Comparison of ENCODE assay signal across 17 cellular contexts in genomic region chr4:158006973-158007372, GRCh38.
DNase-seq lines count a peak whose midpoint lies in the region; ATAC-seq, FAIRE-seq and TF ChIP-seq lines count a peak whose summit lies in the region.
"Had no signal": no experiment of that assay in that cellular context is flagged by ENCODE, and none has a peak within 500 bp of the region (broad histone marks: within the 10 kb centered on the region; RNA-seq: fewer than 3 reads in every experiment).

No MANE protein-coding gene starts in this region.

- no peaks in the 10 kb centered on the region for H3K9me3 ChIP-seq in A673 (ENCODE audit: low read depth, low read length, poor library complexity, severe bottlenecking)
- H3K9me3 ChIP-seq in naive thymus-derived CD4-positive, alpha-beta T cell (ENCODE audit: control insufficient read depth in 2 of 3, low read length in 3 of 3): no peaks in the 10 kb centered on the region
- no peaks in the 10 kb centered on the region for H3K9me3 ChIP-seq in testis
- H3K9me3 ChIP-seq: A549 had no signal

- H3K4me3 ChIP-seq in A673 (ENCODE audit: low read depth, low read length, poor library complexity, severe bottlenecking) (no peak overlapping the region), fibroblast of villous mesenchyme (ENCODE audit: low read depth, low read length) (no peak overlapping the region), testis (no peak overlapping the region)
- H3K4me3 ChIP-seq in naive thymus-derived CD4-positive, alpha-beta T cell (ENCODE audit: low read length): no peak overlapping the region
- H3K4me3 ChIP-seq: A549 had no signal

- H3K36me3 ChIP-seq in A673 (ENCODE audit: insufficient read depth, low read length, poor library complexity, severe bottlenecking): no peaks in the 10 kb centered on the region
- H3K36me3 ChIP-seq in naive thymus-derived CD4-positive, alpha-beta T cell (ENCODE audit: control insufficient read depth in 2 of 3, insufficient read depth in 3 of 3, low read length in 3 of 3): no peaks in the 10 kb centered on the region
- no peaks in the 10 kb centered on the region for H3K36me3 ChIP-seq in testis (ENCODE audit: low read depth, missing control alignments)

- H3K4me1 ChIP-seq in A673 (ENCODE audit: insufficient read depth, low read length, poor library complexity, severe bottlenecking): peaks cover 27% of the 10 kb centered on the region
- H3K4me1 ChIP-seq in naive thymus-derived CD4-positive, alpha-beta T cell (ENCODE audit: control insufficient read depth in 2 of 2, insufficient read depth in 2 of 2, low read length in 2 of 2): no peaks in the 10 kb centered on the region
- peaks cover 14% of the 10 kb centered on the region for H3K4me1 ChIP-seq in testis
- H3K4me1 ChIP-seq: A549 had no signal

- no peak overlapping the region for H3K27ac Mint-ChIP-seq in naive thymus-derived CD4-positive, alpha-beta T cell
- H3K27ac Mint-ChIP-seq: activated CD8-positive, alpha-beta memory T cell treated with anti-CD3 and anti-CD28 coated beads, Interleukin-2, amount 10 ng/mL, durations not matched to agents 7 days and 5 days; activated naive CD4-positive, alpha-beta T cell treated with anti-CD3 and anti-CD28 coated beads, Interleukin-2, amount 50 U/mL, for 24 hours had no signal

- POLR2A ChIA-PET in A673 (lab: Charles Lee; ENCODE audit: low non-redundant PET): no interaction called here
- POLR2A ChIA-PET in naive thymus-derived CD4-positive, alpha-beta T cell (lab: Charles Lee): no interaction called here

- FAIRE-seq in HTR-8/SVneo (lab: Jason Lieb, UNC): no peak
- FAIRE-seq: A549, D721Med, islet of Langerhans had no signal

- H3K9me3 Mint-ChIP-seq in naive thymus-derived CD4-positive, alpha-beta T cell: peaks cover 0 to 6% (median 0%) of the 10 kb centered on the region in 11 donors
- H3K9me3 Mint-ChIP-seq: activated naive CD4-positive, alpha-beta T cell treated with anti-CD3 and anti-CD28 coated beads, Interleukin-2, amount 50 U/mL, for 24 hours; nephron progenitor cell had no signal

- peaks cover 0 to 17% (median 5%) of the 10 kb centered on the region in 5 donors for H3K27me3 Mint-ChIP-seq in naive thymus-derived CD4-positive, alpha-beta T cell

- no peak overlapping the region for H3K4me3 Mint-ChIP-seq in naive thymus-derived CD4-positive, alpha-beta T cell
- H3K4me3 Mint-ChIP-seq: activated CD8-positive, alpha-beta memory T cell treated with anti-CD3 and anti-CD28 coated beads, Interleukin-2, amount 10 ng/mL, durations not matched to agents 7 days and 5 days; activated naive CD4-positive, alpha-beta T cell treated with anti-CD3 and anti-CD28 coated beads, Interleukin-2, amount 50 U/mL, for 24 hours; nephron progenitor cell had no signal

- H3K27me3 ChIP-seq in A673 (replicated peaks; ENCODE audit: insufficient read depth, low read depth, low read length, poor library complexity) (no peaks in the 10 kb centered on the region), testis (no peaks in the 10 kb centered on the region)
- H3K27me3 ChIP-seq in naive thymus-derived CD4-positive, alpha-beta T cell (ENCODE audit: control insufficient read depth in 2 of 2, insufficient read depth in 2 of 2, low read length in 2 of 2): no peaks in the 10 kb centered on the region

- CTCF ChIA-PET in A673 (lab: Charles Lee): no interaction called here
- CTCF ChIA-PET in naive thymus-derived CD4-positive, alpha-beta T cell (lab: Charles Lee): no interaction called here

- TF ChIP-seq CTCF in A673 (conservative IDR thresholded peaks at IDR 0.05; ENCODE audit: low read depth, low read length): no peak
- no peak for TF ChIP-seq CTCF in fibroblast of villous mesenchyme (IDR thresholded peaks at IDR 0.05; ENCODE audit: insufficient read depth, low read depth, low read length)
- no peak for TF ChIP-seq CTCF in testis (IDR thresholded peaks at IDR 0.05)

- H3K4me1 Mint-ChIP-seq in naive thymus-derived CD4-positive, alpha-beta T cell: no peaks in the 10 kb centered on the region
- H3K4me1 Mint-ChIP-seq: activated CD8-positive, alpha-beta memory T cell treated with anti-CD3 and anti-CD28 coated beads, Interleukin-2, amount 10 ng/mL, durations not matched to agents 7 days and 5 days; activated naive CD4-positive, alpha-beta T cell treated with anti-CD3 and anti-CD28 coated beads, Interleukin-2, amount 50 U/mL, for 24 hours had no signal

- no peak for TF ChIP-seq POLR2A in testis (IDR thresholded peaks at IDR 0.05)

- BruUV-seq in A673 (replicated peaks; lab: Mats Ljungman, UMichigan): no TSS peak

- peak; percentile 28 for DNase-seq in A673 (ENCODE audit: low spot score)
- DNase-seq in SIG-M5 (lab: John Stamatoyannopoulos, UW): peak; percentile 22
- DNase-seq in fibroblast of villous mesenchyme (ENCODE audit: low read depth): peak; percentile 42
- DNase-seq in naive thymus-derived CD4-positive, alpha-beta T cell: no peak
- DNase-seq in testis: no peak
- DNase-seq in NCI-H345 (lab: John Stamatoyannopoulos, UW): no peak
- no peak for DNase-seq in HTR-8/SVneo (ENCODE audit: insufficient read length, low spot score)
- DNase-seq in activated CD4-positive, alpha-beta T cell treated with anti-CD3 and anti-CD28 coated beads for 4 hours: no peak
- DNase-seq: activated CD8-positive, alpha-beta memory T cell treated with anti-CD3 and anti-CD28 coated beads, Interleukin-2, amount 10 ng/mL, durations not matched to agents 7 days and 5 days; NCI-H2107; nephron progenitor cell had no signal

- peak; percentile 65 for ATAC-seq in naive thymus-derived CD4-positive, alpha-beta T cell
- ATAC-seq: A549; activated CD8-positive, alpha-beta memory T cell treated with anti-CD3 and anti-CD28 coated beads, Interleukin-2, amount 10 ng/mL, durations not matched to agents 7 days and 5 days; SK-N-SH treated with all-trans-retinoic acid at 6 μM for 48 hours had no signal

- no peaks in the 10 kb centered on the region for H3K36me3 Mint-ChIP-seq in naive thymus-derived CD4-positive, alpha-beta T cell
- H3K36me3 Mint-ChIP-seq: activated CD8-positive, alpha-beta memory T cell treated with anti-CD3 and anti-CD28 coated beads, Interleukin-2, amount 10 ng/mL, durations not matched to agents 7 days and 5 days; activated naive CD4-positive, alpha-beta T cell treated with anti-CD3 and anti-CD28 coated beads, Interleukin-2, amount 50 U/mL, for 24 hours had no signal

- H3K27ac ChIP-seq in A673 (ENCODE audit: low read depth, low read length, poor library complexity, severe bottlenecking): no peak overlapping the region
- H3K27ac ChIP-seq in naive thymus-derived CD4-positive, alpha-beta T cell (ENCODE audit: low read depth, low read length): no peak overlapping the region
- H3K27ac ChIP-seq in testis: peak overlapping the region in 1 of 2 donors; percentile 71
- H3K27ac ChIP-seq: A549, VCaP had no signal

- intact Hi-C loops in A673 (cut with micrococcal nuclease; ENCODE audit: unreplicated experiment) (no loop called here), testis (cut with DNase I; ENCODE audit: low total_unique reads) (no loop called here)
- intact Hi-C loops in naive thymus-derived CD4-positive, alpha-beta T cell (cut with micrococcal nuclease): no loop called here

Comparison
In these comparisons a context has a peak if more than half of its experiments do, and no peak if none do; other contexts are left out.
1. DNase-seq: peak in A673 (single experiment), SIG-M5 (single experiment) and fibroblast of villous mesenchyme (single experiment); none in naive thymus-derived CD4-positive, alpha-beta T cell (0 of 9), testis (single experiment), NCI-H345 (single experiment), HTR-8/SVneo (single experiment) and activated CD4-positive, alpha-beta T cell treated with anti-CD3 and anti-CD28 coated beads for 4 hours (0 of 2).